In genomic region chr12:121792607-121793500, GRCh38 we compare ENCODE assay signal across 1 cellular context.
TF ChIP-seq lines count a peak whose summit lies in the region.

No MANE protein-coding gene starts in this region.

TF ChIP-seq in GM12878, 131 proteins besides CTCF, POLR2A, EP300 and RAD21:
- TF ChIP-seq MEF2B (IDR thresholded peaks at IDR 0.05; ENCODE audit: partially characterized antibody, poor library complexity, severe bottlenecking) (peak; percentile 61), NR2C1 (IDR thresholded peaks at IDR 0.05) (0 out of 2 replicates have a peak, but pooled peaks have one; percentile 5), CUX1 (IDR thresholded peaks at IDR 0.05; ENCODE audit: insufficient replicate concordance, low read depth, low read length) (no peak), ELK1 (IDR thresholded peaks at IDR 0.05; ENCODE audit: low read depth, low read length) (no peak), NBN (IDR thresholded peaks at IDR 0.05) (0 out of 2 replicates have a peak, but pooled peaks have one; percentile 19), CREM (IDR thresholded peaks at IDR 0.05; ENCODE audit: low read depth) (0 out of 2 replicates have a peak, but pooled peaks have one; percentile 34), GATAD2B (conservative IDR thresholded peaks at IDR 0.05; ENCODE audit: low read depth) (0 out of 2 replicates have a peak, but pooled peaks have one; percentile 13), DPF2 (IDR thresholded peaks at IDR 0.05) (peak; percentile 48; the same call in 1 of the 2 replicates), ZNF274 (IDR thresholded peaks at IDR 0.05; ENCODE audit: insufficient read depth, insufficient read length) (no peak), TCF3 (IDR thresholded peaks at IDR 0.05; ENCODE audit: borderline replicate concordance, insufficient read depth, low read depth, low read length) (0 out of 2 replicates have a peak, but pooled peaks have one; percentile 20), ZNF687 (IDR thresholded peaks at IDR 0.05) (0 out of 2 replicates have a peak, but pooled peaks have one; percentile 12), BHLHE40 (IDR thresholded peaks at IDR 0.05; ENCODE audit: borderline replicate concordance in 1 of 2, low read depth in 2 of 2, low read length in 1 of 2) (no peak), SIN3A (IDR thresholded peaks at IDR 0.05; ENCODE audit: low read depth, low read length) (peak; percentile 44), NRF1 (conservative IDR thresholded peaks at IDR 0.05; ENCODE audit: low read depth, low read length) (0 out of 2 replicates have a peak, but pooled peaks have one; percentile 10), IRF5 (IDR thresholded peaks at IDR 0.05; ENCODE audit: borderline replicate concordance) (no peak), IKZF1 (conservative IDR thresholded peaks at IDR 0.05) (peak; percentile 54)
TF ChIP-seq in GM12878: peak in this region for 11.
